15 cellular contexts compared by ENCODE assay signal in genomic region chr7:116216956-116217570, GRCh38. TPM values are rescaled to one million over a fixed set of nuclear protein-coding genes. Genes with fewer than 3 reads are reported as not detected.
DNase-seq lines count a peak whose midpoint lies in the region; ATAC-seq, FAIRE-seq and TF ChIP-seq lines count a peak whose summit lies in the region.
"Had no signal": no experiment of that assay in that cellular context is flagged by ENCODE, and none has a peak within 500 bp of the region (broad histone marks: within the 10 kb centered on the region; RNA-seq: fewer than 3 reads in every experiment).

No MANE protein-coding gene starts in this region.

- peaks cover 83% of the 10 kb centered on the region for H4K20me1 ChIP-seq in PC-3 (ENCODE audit: low read length)

- peak overlapping the region; percentile 97 for H3K27ac ChIP-seq in PC-3 (ENCODE audit: low read length)
- H3K27ac ChIP-seq in epithelial cell of prostate = peak overlapping the region; percentile 39
- H3K27ac ChIP-seq in pancreas = no peak overlapping the region
- no peak overlapping the region for H3K27ac ChIP-seq in colonic mucosa
- H3K27ac ChIP-seq: cardiac muscle cell, upper lobe of right lung had no signal

- H3K9ac ChIP-seq in PC-3 (ENCODE audit: low read length) (peak overlapping the region; percentile 80), colonic mucosa (ENCODE audit: low read depth in 2 of 2, low read length in 2 of 2) (no peak overlapping the region)

- H3F3A ChIP-seq in PC-3 (ENCODE audit: low read length, unreplicated experiment) = peaks cover 12% of the 10 kb centered on the region

- no peaks in the 10 kb centered on the region for H3K9me2 ChIP-seq in PC-3 (replicated peaks; ENCODE audit: low read length)

- H3K36me3 ChIP-seq in PC-3 (ENCODE audit: low read depth, low read length) = no peaks in the 10 kb centered on the region; the same call in 1 of the 2 replicates
- H3K36me3 ChIP-seq in pancreas = no peaks in the 10 kb centered on the region
- H3K36me3 ChIP-seq in colonic mucosa = no peaks in the 10 kb centered on the region
- H3K36me3 ChIP-seq: cardiac muscle cell, upper lobe of right lung had no signal

- peak overlapping the region; percentile 94 for H3K4me2 ChIP-seq in PC-3 (ENCODE audit: low read length)

- CTCF ChIA-PET in activated CD4-positive, alpha-beta T cell treated with anti-CD3 and anti-CD28 coated beads for 36 hours (lab: Charles Lee) = interaction anchor here (1.3 to 3.4 kb wide), 8 partner anchors 9 to 79 kb away, joined by 4 to 24 read pairs (median 7); no protein-coding TSS in a partner anchor
- CTCF ChIA-PET in PC-3 (lab: Charles Lee) = interaction anchor here (0.5 to 1.5 kb wide), 2 partner anchors 14 to 37 kb away, joined by 3 to 10 read pairs; no protein-coding TSS in a partner anchor

- H3K9me3 ChIP-seq in PC-3 (ENCODE audit: low read length) = no peaks in the 10 kb centered on the region
- H3K9me3 ChIP-seq in pancreas = no peaks in the 10 kb centered on the region
- H3K9me3 ChIP-seq in colonic mucosa = no peaks in the 10 kb centered on the region
- H3K9me3 ChIP-seq: upper lobe of right lung had no signal

- H3K27ac Mint-ChIP-seq in activated CD4-positive, alpha-beta T cell treated with anti-CD3 and anti-CD28 coated beads for 36 hours = no peak overlapping the region
- H3K27ac Mint-ChIP-seq in nephron progenitor cell = no peak overlapping the region

- no peak overlapping the region for H3K4me3 Mint-ChIP-seq in activated CD4-positive, alpha-beta T cell treated with anti-CD3 and anti-CD28 coated beads for 36 hours
- H3K4me3 Mint-ChIP-seq in nephron progenitor cell = no peak overlapping the region
- H3K4me3 Mint-ChIP-seq: memory B cell had no signal

- no peak for DNase-seq in activated CD4-positive, alpha-beta T cell treated with anti-CD3 and anti-CD28 coated beads for 36 hours
- no peak for DNase-seq in activated CD4-positive, alpha-beta T cell treated with anti-CD3 and anti-CD28 coated beads for 48 hours
- DNase-seq in PC-3 (peak; percentile 66), epithelial cell of prostate (ENCODE audit: low read depth, low spot score) (no peak), pancreas (no peak), DMS 273 (lab: John Stamatoyannopoulos, UW; ENCODE audit: unreplicated experiment) (no peak), nephron progenitor cell (no peak), colonic mucosa (no peak)
- DNase-seq: GOT3, MV-4-11, NCI-H526, retina, upper lobe of right lung had no signal

- TSS peak; percentile 73 for BruUV-seq in PC-3 (replicated peaks; lab: Mats Ljungman, UMichigan)

- H3K4me1 Mint-ChIP-seq in activated CD4-positive, alpha-beta T cell treated with anti-CD3 and anti-CD28 coated beads for 36 hours = peaks cover 88% of the 10 kb centered on the region
- peaks cover 26% of the 10 kb centered on the region for H3K4me1 Mint-ChIP-seq in nephron progenitor cell

- H3K4me3 ChIP-seq in PC-3 (ENCODE audit: low read length) (peak overlapping the region; percentile 60), pancreas (no peak overlapping the region), colonic mucosa (no peak overlapping the region)
- H3K4me3 ChIP-seq: cardiac muscle cell, upper lobe of right lung had no signal

- TF ChIP-seq CTCF in PC-3 (conservative IDR thresholded peaks at IDR 0.05; ENCODE audit: low read depth, low read length) (no peak), pancreas (IDR thresholded peaks at IDR 0.05) (no peak), nephron progenitor cell (IDR thresholded peaks at IDR 0.05) (no peak), colonic mucosa (IDR thresholded peaks at IDR 0.05) (no peak)

- ATAC-seq in activated CD4-positive, alpha-beta T cell treated with anti-CD3 and anti-CD28 coated beads for 36 hours = peak; percentile 18
- ATAC-seq in PC-3 (peak; percentile 42), pancreas (peak in 3 of 4 donors; percentile 64 to 65 (median 64))

- intact Hi-C loops in activated CD4-positive, alpha-beta T cell treated with anti-CD3 and anti-CD28 coated beads for 36 hours (cut with DNase I, micrococcal nuclease) = loop anchor here (10.0 kb wide), 4 partner anchors 738 to 1968 kb away; partner anchors contain the start of genes MDFIC (in 2 of the 2), LSM8 (in 1 of the 2) and ST7 (in 1 of the 2)
- intact Hi-C loops in PC-3 (cut with micrococcal nuclease) = no loop called here
- intact Hi-C loops in pancreas (cut with DNase I) = no loop called here
- intact Hi-C loops in colonic mucosa (cut with DNase I) = no loop called here

- H3K27me3 ChIP-seq in PC-3 (ENCODE audit: low read length) (no peaks in the 10 kb centered on the region), pancreas (no peaks in the 10 kb centered on the region), colonic mucosa (no peaks in the 10 kb centered on the region)
- H3K27me3 ChIP-seq: upper lobe of right lung had no signal

- no peak overlapping the region for H2AFZ ChIP-seq in PC-3 (ENCODE audit: low read length)

- H3K4me1 ChIP-seq in PC-3 (ENCODE audit: insufficient read depth, low read length) (peaks cover 66% of the 10 kb centered on the region), pancreas (peaks cover 6 to 54% (median 30%) of the 10 kb centered on the region in 3 donors), colonic mucosa (peaks cover 11% of the 10 kb centered on the region)

- 41 to 44% methylated on average over 3 of the region's 3 CpGs for WGBS in pancreas, 2 donors

- no peak for FAIRE-seq in pancreas (lab: Jason Lieb, UNC)

- POLR2A ChIA-PET in activated CD4-positive, alpha-beta T cell treated with anti-CD3 and anti-CD28 coated beads for 36 hours (lab: Charles Lee) = no interaction called here
- POLR2A ChIA-PET in PC-3 (lab: Charles Lee; ENCODE audit: unreplicated experiment) = interaction anchor here (0.5 to 1.9 kb wide), 4 partner anchors 10 to 792 kb away, joined by 3 to 13 read pairs (median 6); no protein-coding TSS in a partner anchor

- peaks cover 96% of the 10 kb centered on the region for H3K79me2 ChIP-seq in PC-3 (ENCODE audit: low read length)

- H3K9me3 Mint-ChIP-seq in activated CD4-positive, alpha-beta T cell treated with anti-CD3 and anti-CD28 coated beads for 36 hours (ENCODE audit: low read depth) = no peaks in the 10 kb centered on the region
- H3K9me3 Mint-ChIP-seq in nephron progenitor cell = no peaks in the 10 kb centered on the region
- H3K9me3 Mint-ChIP-seq: memory B cell had no signal

- H3K27me3 Mint-ChIP-seq in activated CD4-positive, alpha-beta T cell treated with anti-CD3 and anti-CD28 coated beads for 36 hours = no peaks in the 10 kb centered on the region
- H3K27me3 Mint-ChIP-seq in nephron progenitor cell (ENCODE audit: low read depth, poor library complexity) = peaks cover under 1% of the 10 kb centered on the region
- H3K27me3 Mint-ChIP-seq: memory B cell had no signal

- peaks cover 17% of the 10 kb centered on the region for H3K36me3 Mint-ChIP-seq in activated CD4-positive, alpha-beta T cell treated with anti-CD3 and anti-CD28 coated beads for 36 hours (ENCODE audit: low read depth)
- H3K36me3 Mint-ChIP-seq in nephron progenitor cell (ENCODE audit: low read depth) = peaks cover 5% of the 10 kb centered on the region

RNA-seq across cellular contexts. Expression of gene TES, which starts 6.7 kb away (rescaled TPM):
- total RNA-seq in activated CD4-positive, alpha-beta T cell treated with anti-CD3 and anti-CD28 coated beads for 36 hours = 10 to 100 TPM; 84.8 to 97.5 TPM
- total RNA-seq in PC-3 (2014; rRNA removed) (120 and 128 TPM in 2 replicates), pancreas (10 to 100 TPM; 17.3 to 37.0 (median 27.2) TPM), colonic mucosa (100 to 1,000 TPM in 1 of 2 donors, 10 to 100 TPM in 1; 75.1 to 142 TPM)
- polyA plus RNA-seq in pancreas = 10 to 100 TPM; 10.6 to 17.3 TPM

Comparison
In these comparisons a context has a peak if more than half of its experiments do, and no peak if none do; other contexts are left out.
1. H3K27ac ChIP-seq: peak in PC-3 (single experiment) and epithelial cell of prostate (single experiment); none in pancreas (0 of 4) and colonic mucosa (single experiment).
2. intact Hi-C loops: an anchor here in activated CD4-positive, alpha-beta T cell treated with anti-CD3 and anti-CD28 coated beads for 36 hours (10.0 kb wide); none called in PC-3, pancreas and colonic mucosa.
3. Peak in every context shown above with its lines, with median percentiles within 50 percentile points of each other: ATAC-seq.